In the genomic region with DNA sequence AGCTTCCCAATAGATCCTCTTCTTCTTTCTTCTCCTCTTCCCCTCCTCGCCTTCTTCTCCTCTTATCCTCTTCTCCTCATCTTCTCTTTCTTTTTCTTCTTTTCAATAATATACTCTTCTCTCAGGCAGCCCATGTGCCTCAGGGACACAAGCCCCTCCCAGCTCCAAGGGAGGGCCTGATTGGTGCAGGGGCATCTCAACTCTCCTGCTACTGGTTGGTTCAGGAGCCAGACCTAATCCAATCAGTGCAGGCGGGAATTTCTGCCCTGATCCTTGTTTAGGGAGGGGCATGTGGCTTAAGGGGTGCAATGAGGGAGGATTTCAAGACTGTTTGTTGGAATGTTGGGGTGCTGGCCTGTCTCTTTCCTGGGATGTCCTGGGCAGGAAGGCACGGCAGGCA, we compare ENCODE assay signal across 32 cellular contexts. TPM values are rescaled to one million over a fixed set of nuclear protein-coding genes. Genes with fewer than 3 reads are reported as not detected.
"Had no signal": no experiment of that assay in that cellular context is flagged by ENCODE, and none has a peak within 500 bp of the region (broad histone marks: within the 10 kb centered on the region; RNA-seq: fewer than 3 reads in every experiment).

No MANE protein-coding gene starts in this region.

- H3K4me1 ChIP-seq: gastrocnemius medialis, left ventricle myocardium inferior, lower lobe of right lung, psoas muscle, spleen, transverse colon, upper lobe of right lung, uterus had no signal

- H3K9me3 ChIP-seq: gastrocnemius medialis, left ventricle myocardium inferior, lower lobe of right lung, ovary, psoas muscle, spleen, suprapubic skin, transverse colon, upper lobe of right lung, uterus had no signal

- DNase-seq: dorsolateral prefrontal cortex; effector CD4-positive, alpha-beta T cell; foreskin fibroblast; gastrocnemius medialis; head of caudate nucleus; immature natural killer cell; islet precursor cell; kidney glomerular epithelial cell; left colon; left ventricle myocardium inferior; lower lobe of right lung; naive thymus-derived CD8-positive, alpha-beta T cell; nephron progenitor cell; occipital lobe; ovary; posterior cingulate gyrus; psoas muscle; right cardiac atrium; spleen; stimulated activated CD8-positive, alpha-beta memory T cell treated with anti-CD3 and anti-CD28 coated beads, Interleukin-4, amount 100 ng/mL, for 48 hours; stimulated activated naive CD4-positive, alpha-beta T cell; stimulated activated naive CD8-positive, alpha-beta T cell treated with anti-CD3 and anti-CD28 coated beads, Interleukin-15, amount 100 ng/mL, for 72 hours; transverse colon; upper lobe of right lung; uterus had no signal

- H3K36me3 ChIP-seq: gastrocnemius medialis, left ventricle myocardium inferior, lower lobe of right lung, ovary, spleen, suprapubic skin, transverse colon, upper lobe of right lung, uterus had no signal

- H3K4me3 ChIP-seq: dorsolateral prefrontal cortex, gastrocnemius medialis, left ventricle myocardium inferior, lower lobe of right lung, ovary, psoas muscle, skin epidermis, spleen, suprapubic skin, transverse colon, upper lobe of right lung, uterus had no signal

- H3K27me3 ChIP-seq: ovary, suprapubic skin, transverse colon, upper lobe of right lung, uterus had no signal

- H3K27ac ChIP-seq: dorsolateral prefrontal cortex, gastrocnemius medialis, left ventricle myocardium inferior, lower lobe of right lung, ovary, psoas muscle, spleen, suprapubic skin, transverse colon, upper lobe of right lung, uterus had no signal

- ATAC-seq: gastrocnemius medialis; left colon; lower lobe of right lung; naive thymus-derived CD8-positive, alpha-beta T cell; psoas muscle; right cardiac atrium; stimulated activated naive CD8-positive, alpha-beta T cell treated with anti-CD3 and anti-CD28 coated beads, Interleukin-15, amount 100 ng/mL, for 72 hours; upper lobe of right lung had no signal

RNA-seq across cellular contexts. Expression of a gene that starts 9.0 kb away (rescaled TPM):
- total RNA-seq: dorsolateral prefrontal cortex; gastrocnemius medialis; glomerular endothelial cell; left colon; left ventricle myocardium inferior; lower lobe of right lung; mesenteric fat pad; myocyte; naive thymus-derived CD8-positive, alpha-beta T cell; occipital lobe; ovary; psoas muscle; renal cortical epithelial cell; right cardiac atrium; spleen; transverse colon; upper lobe of right lung; uterus had no signal
- polyA plus RNA-seq: esophagus; immature natural killer cell; naive thymus-derived CD8-positive, alpha-beta T cell; ovary; psoas muscle; right cardiac atrium; spleen had no signal

RNA-seq across cellular contexts. Expression of a gene that starts 24.3 kb away (rescaled TPM):
- total RNA-seq: dorsolateral prefrontal cortex; gastrocnemius medialis; glomerular endothelial cell; left colon; left ventricle myocardium inferior; lower lobe of right lung; mesenteric fat pad; myocyte; naive thymus-derived CD8-positive, alpha-beta T cell; occipital lobe; ovary; psoas muscle; renal cortical epithelial cell; right cardiac atrium; spleen; transverse colon; upper lobe of right lung; uterus had no signal
- polyA plus RNA-seq: esophagus; immature natural killer cell; naive thymus-derived CD8-positive, alpha-beta T cell; ovary; psoas muscle; right cardiac atrium had no signal

RNA-seq across cellular contexts. Expression of a gene that starts 47.7 kb away (rescaled TPM):
- total RNA-seq: glomerular endothelial cell; left colon; left ventricle myocardium inferior; lower lobe of right lung; mesenteric fat pad; myocyte; naive thymus-derived CD8-positive, alpha-beta T cell; occipital lobe; ovary; psoas muscle; renal cortical epithelial cell; right cardiac atrium; spleen; suprapubic skin; upper lobe of right lung; uterus had no signal
- polyA plus RNA-seq: naive thymus-derived CD8-positive, alpha-beta T cell; ovary; psoas muscle; right cardiac atrium; spleen had no signal
